Comparison of ENCODE assay signal across 1 cellular context in the genomic region with DNA sequence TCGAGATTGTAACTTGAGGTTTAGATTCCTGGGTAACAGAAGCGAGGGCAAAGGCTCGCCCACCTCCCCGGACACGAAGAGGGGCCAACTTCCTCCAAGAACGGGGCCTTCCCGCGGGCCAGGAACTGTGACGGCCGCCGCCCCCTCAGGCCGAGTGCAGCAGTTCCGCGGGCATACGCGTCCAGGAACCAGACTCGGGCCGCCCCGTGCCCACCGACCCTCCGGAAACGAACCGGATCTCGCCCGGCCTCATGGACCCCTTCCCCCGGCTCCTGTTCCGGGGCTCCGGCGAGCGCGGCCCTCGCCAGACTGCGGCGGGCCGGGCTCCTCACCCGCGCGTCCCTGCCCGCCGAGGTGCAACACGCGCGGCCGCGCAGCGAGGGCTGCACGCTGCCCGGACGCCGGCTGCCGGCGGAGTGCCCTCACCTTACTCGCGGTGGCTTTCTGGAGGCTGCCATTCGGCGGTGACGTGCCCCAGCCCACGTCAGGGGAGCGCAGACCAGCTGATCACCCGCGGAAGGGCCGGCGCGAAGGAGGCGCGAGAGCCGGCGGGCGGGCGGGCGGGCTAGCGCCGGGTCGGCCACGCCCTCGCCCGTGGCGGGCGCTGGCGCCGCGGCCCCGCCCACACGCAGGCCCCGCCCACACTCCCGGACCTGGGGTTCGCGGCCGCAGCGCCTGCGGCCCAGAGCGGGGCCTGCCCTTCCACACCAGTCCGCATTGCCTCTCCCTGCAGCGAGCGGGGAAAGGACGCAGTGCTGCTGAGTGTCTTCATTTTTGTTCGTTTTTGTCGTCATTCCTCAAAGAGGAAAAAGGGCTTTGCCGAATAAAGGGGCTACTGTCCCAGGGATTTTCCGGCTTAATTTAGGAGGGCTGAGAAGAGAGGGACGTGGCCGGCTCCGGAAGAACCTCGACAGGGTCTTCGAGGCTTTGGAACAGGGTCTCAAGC.
TF ChIP-seq lines count a peak whose summit lies in the region.

A gene (minus strand): TSS at position 536 of the 946 bp plus-strand sequence. CDS start 78 bp downstream, at position 458.

TF ChIP-seq in WTC11, 78 proteins besides CTCF, POLR2A, EP300 and RAD21 (continued from another document and continues in another):
- TF ChIP-seq, protein P1, sequence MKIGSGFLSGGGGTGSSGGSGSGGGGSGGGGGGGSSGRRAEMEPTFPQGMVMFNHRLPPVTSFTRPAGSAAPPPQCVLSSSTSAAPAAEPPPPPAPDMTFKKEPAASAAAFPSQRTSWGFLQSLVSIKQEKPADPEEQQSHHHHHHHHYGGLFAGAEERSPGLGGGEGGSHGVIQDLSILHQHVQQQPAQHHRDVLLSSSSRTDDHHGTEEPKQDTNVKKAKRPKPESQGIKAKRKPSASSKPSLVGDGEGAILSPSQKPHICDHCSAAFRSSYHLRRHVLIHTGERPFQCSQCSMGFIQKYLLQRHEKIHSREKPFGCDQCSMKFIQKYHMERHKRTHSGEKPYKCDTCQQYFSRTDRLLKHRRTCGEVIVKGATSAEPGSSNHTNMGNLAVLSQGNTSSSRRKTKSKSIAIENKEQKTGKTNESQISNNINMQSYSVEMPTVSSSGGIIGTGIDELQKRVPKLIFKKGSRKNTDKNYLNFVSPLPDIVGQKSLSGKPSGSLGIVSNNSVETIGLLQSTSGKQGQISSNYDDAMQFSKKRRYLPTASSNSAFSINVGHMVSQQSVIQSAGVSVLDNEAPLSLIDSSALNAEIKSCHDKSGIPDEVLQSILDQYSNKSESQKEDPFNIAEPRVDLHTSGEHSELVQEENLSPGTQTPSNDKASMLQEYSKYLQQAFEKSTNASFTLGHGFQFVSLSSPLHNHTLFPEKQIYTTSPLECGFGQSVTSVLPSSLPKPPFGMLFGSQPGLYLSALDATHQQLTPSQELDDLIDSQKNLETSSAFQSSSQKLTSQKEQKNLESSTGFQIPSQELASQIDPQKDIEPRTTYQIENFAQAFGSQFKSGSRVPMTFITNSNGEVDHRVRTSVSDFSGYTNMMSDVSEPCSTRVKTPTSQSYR (CRISPR knock-in tag; IDR thresholded peaks at IDR 0.05): no peak
- TF ChIP-seq, protein P2, sequence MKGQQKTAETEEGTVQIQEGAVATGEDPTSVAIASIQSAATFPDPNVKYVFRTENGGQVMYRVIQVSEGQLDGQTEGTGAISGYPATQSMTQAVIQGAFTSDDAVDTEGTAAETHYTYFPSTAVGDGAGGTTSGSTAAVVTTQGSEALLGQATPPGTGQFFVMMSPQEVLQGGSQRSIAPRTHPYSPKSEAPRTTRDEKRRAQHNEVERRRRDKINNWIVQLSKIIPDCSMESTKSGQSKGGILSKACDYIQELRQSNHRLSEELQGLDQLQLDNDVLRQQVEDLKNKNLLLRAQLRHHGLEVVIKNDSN (CRISPR knock-in tag; IDR thresholded peaks at IDR 0.05): no peak
- TF ChIP-seq, protein P3, sequence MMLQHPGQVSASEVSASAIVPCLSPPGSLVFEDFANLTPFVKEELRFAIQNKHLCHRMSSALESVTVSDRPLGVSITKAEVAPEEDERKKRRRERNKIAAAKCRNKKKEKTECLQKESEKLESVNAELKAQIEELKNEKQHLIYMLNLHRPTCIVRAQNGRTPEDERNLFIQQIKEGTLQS (CRISPR knock-in tag; conservative IDR thresholded peaks at IDR 0.05): no peak
- TF ChIP-seq, protein P4, sequence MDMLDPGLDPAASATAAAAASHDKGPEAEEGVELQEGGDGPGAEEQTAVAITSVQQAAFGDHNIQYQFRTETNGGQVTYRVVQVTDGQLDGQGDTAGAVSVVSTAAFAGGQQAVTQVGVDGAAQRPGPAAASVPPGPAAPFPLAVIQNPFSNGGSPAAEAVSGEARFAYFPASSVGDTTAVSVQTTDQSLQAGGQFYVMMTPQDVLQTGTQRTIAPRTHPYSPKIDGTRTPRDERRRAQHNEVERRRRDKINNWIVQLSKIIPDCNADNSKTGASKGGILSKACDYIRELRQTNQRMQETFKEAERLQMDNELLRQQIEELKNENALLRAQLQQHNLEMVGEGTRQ (CRISPR knock-in tag; IDR thresholded peaks at IDR 0.05): peak; percentile 72
- TF ChIP-seq, protein P5, sequence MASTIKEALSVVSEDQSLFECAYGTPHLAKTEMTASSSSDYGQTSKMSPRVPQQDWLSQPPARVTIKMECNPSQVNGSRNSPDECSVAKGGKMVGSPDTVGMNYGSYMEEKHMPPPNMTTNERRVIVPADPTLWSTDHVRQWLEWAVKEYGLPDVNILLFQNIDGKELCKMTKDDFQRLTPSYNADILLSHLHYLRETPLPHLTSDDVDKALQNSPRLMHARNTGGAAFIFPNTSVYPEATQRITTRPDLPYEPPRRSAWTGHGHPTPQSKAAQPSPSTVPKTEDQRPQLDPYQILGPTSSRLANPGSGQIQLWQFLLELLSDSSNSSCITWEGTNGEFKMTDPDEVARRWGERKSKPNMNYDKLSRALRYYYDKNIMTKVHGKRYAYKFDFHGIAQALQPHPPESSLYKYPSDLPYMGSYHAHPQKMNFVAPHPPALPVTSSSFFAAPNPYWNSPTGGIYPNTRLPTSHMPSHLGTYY (CRISPR knock-in tag; IDR thresholded peaks at IDR 0.05): no peak
- TF ChIP-seq, protein P6, sequence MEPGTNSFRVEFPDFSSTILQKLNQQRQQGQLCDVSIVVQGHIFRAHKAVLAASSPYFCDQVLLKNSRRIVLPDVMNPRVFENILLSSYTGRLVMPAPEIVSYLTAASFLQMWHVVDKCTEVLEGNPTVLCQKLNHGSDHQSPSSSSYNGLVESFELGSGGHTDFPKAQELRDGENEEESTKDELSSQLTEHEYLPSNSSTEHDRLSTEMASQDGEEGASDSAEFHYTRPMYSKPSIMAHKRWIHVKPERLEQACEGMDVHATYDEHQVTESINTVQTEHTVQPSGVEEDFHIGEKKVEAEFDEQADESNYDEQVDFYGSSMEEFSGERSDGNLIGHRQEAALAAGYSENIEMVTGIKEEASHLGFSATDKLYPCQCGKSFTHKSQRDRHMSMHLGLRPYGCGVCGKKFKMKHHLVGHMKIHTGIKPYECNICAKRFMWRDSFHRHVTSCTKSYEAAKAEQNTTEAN (CRISPR knock-in tag; IDR thresholded peaks at IDR 0.05): no peak
- TF ChIP-seq SP1 (CRISPR knock-in tag; conservative IDR thresholded peaks at IDR 0.05) (peak; percentile 95), SMAD4 (CRISPR knock-in tag; IDR thresholded peaks at IDR 0.05) (no peak), ATF1 (CRISPR knock-in tag; IDR thresholded peaks at IDR 0.05) (peak; percentile 62; the same call in 1 of the 2 replicates), FOXJ3 (CRISPR knock-in tag; IDR thresholded peaks at IDR 0.05; ENCODE audit: borderline replicate concordance) (no peak), CBFB (CRISPR knock-in tag; IDR thresholded peaks at IDR 0.05; ENCODE audit: low read depth) (0 out of 2 replicates have a peak, but pooled peaks have one; percentile 65), JAZF1 (CRISPR knock-in tag; IDR thresholded peaks at IDR 0.05) (no peak), IRF2 (CRISPR knock-in tag; IDR thresholded peaks at IDR 0.05; ENCODE audit: borderline replicate concordance, low read depth) (no peak), PRRX2 (CRISPR knock-in tag; IDR thresholded peaks at IDR 0.05) (no peak), ZNF423 (CRISPR knock-in tag; IDR thresholded peaks at IDR 0.05) (no peak), ZNF317 (CRISPR knock-in tag; IDR thresholded peaks at IDR 0.05; ENCODE audit: borderline replicate concordance, low read depth) (no peak), TCF7 (CRISPR knock-in tag; IDR thresholded peaks at IDR 0.05; ENCODE audit: low read depth) (0 out of 2 replicates have a peak, but pooled peaks have one; percentile 51), MXD4 (CRISPR knock-in tag; IDR thresholded peaks at IDR 0.05; ENCODE audit: borderline replicate concordance) (no peak)
- TF ChIP-seq, protein P7, sequence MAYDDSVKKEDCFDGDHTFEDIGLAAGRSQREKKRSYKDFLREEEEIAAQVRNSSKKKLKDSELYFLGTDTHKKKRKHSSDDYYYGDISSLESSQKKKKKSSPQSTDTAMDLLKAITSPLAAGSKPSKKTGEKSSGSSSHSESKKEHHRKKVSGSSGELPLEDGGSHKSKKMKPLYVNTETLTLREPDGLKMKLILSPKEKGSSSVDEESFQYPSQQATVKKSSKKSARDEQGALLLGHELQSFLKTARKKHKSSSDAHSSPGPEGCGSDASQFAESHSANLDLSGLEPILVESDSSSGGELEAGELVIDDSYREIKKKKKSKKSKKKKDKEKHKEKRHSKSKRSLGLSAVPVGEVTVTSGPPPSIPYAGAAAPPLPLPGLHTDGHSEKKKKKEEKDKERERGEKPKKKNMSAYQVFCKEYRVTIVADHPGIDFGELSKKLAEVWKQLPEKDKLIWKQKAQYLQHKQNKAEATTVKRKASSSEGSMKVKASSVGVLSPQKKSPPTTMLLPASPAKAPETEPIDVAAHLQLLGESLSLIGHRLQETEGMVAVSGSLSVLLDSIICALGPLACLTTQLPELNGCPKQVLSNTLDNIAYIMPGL (CRISPR knock-in tag; IDR thresholded peaks at IDR 0.05): peak; percentile 52; the same call in 1 of the 2 replicates
- TF ChIP-seq, protein P8, sequence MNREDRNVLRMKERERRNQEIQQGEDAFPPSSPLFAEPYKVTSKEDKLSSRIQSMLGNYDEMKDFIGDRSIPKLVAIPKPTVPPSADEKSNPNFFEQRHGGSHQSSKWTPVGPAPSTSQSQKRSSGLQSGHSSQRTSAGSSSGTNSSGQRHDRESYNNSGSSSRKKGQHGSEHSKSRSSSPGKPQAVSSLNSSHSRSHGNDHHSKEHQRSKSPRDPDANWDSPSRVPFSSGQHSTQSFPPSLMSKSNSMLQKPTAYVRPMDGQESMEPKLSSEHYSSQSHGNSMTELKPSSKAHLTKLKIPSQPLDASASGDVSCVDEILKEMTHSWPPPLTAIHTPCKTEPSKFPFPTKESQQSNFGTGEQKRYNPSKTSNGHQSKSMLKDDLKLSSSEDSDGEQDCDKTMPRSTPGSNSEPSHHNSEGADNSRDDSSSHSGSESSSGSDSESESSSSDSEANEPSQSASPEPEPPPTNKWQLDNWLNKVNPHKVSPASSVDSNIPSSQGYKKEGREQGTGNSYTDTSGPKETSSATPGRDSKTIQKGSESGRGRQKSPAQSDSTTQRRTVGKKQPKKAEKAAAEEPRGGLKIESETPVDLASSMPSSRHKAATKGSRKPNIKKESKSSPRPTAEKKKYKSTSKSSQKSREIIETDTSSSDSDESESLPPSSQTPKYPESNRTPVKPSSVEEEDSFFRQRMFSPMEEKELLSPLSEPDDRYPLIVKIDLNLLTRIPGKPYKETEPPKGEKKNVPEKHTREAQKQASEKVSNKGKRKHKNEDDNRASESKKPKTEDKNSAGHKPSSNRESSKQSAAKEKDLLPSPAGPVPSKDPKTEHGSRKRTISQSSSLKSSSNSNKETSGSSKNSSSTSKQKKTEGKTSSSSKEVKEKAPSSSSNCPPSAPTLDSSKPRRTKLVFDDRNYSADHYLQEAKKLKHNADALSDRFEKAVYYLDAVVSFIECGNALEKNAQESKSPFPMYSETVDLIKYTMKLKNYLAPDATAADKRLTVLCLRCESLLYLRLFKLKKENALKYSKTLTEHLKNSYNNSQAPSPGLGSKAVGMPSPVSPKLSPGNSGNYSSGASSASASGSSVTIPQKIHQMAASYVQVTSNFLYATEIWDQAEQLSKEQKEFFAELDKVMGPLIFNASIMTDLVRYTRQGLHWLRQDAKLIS (CRISPR knock-in tag; IDR thresholded peaks at IDR 0.05; ENCODE audit: borderline replicate concordance): no peak
- TF ChIP-seq, protein P9, sequence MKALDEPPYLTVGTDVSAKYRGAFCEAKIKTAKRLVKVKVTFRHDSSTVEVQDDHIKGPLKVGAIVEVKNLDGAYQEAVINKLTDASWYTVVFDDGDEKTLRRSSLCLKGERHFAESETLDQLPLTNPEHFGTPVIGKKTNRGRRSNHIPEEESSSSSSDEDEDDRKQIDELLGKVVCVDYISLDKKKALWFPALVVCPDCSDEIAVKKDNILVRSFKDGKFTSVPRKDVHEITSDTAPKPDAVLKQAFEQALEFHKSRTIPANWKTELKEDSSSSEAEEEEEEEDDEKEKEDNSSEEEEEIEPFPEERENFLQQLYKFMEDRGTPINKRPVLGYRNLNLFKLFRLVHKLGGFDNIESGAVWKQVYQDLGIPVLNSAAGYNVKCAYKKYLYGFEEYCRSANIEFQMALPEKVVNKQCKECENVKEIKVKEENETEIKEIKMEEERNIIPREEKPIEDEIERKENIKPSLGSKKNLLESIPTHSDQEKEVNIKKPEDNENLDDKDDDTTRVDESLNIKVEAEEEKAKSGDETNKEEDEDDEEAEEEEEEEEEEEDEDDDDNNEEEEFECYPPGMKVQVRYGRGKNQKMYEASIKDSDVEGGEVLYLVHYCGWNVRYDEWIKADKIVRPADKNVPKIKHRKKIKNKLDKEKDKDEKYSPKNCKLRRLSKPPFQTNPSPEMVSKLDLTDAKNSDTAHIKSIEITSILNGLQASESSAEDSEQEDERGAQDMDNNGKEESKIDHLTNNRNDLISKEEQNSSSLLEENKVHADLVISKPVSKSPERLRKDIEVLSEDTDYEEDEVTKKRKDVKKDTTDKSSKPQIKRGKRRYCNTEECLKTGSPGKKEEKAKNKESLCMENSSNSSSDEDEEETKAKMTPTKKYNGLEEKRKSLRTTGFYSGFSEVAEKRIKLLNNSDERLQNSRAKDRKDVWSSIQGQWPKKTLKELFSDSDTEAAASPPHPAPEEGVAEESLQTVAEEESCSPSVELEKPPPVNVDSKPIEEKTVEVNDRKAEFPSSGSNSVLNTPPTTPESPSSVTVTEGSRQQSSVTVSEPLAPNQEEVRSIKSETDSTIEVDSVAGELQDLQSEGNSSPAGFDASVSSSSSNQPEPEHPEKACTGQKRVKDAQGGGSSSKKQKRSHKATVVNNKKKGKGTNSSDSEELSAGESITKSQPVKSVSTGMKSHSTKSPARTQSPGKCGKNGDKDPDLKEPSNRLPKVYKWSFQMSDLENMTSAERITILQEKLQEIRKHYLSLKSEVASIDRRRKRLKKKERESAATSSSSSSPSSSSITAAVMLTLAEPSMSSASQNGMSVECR (CRISPR knock-in tag; IDR thresholded peaks at IDR 0.05; ENCODE audit: borderline replicate concordance): no peak
- TF ChIP-seq, protein P10, sequence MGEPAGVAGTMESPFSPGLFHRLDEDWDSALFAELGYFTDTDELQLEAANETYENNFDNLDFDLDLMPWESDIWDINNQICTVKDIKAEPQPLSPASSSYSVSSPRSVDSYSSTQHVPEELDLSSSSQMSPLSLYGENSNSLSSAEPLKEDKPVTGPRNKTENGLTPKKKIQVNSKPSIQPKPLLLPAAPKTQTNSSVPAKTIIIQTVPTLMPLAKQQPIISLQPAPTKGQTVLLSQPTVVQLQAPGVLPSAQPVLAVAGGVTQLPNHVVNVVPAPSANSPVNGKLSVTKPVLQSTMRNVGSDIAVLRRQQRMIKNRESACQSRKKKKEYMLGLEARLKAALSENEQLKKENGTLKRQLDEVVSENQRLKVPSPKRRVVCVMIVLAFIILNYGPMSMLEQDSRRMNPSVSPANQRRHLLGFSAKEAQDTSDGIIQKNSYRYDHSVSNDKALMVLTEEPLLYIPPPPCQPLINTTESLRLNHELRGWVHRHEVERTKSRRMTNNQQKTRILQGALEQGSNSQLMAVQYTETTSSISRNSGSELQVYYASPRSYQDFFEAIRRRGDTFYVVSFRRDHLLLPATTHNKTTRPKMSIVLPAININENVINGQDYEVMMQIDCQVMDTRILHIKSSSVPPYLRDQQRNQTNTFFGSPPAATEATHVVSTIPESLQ (CRISPR knock-in tag; IDR thresholded peaks at IDR 0.05): no peak
- TF ChIP-seq, protein P11, sequence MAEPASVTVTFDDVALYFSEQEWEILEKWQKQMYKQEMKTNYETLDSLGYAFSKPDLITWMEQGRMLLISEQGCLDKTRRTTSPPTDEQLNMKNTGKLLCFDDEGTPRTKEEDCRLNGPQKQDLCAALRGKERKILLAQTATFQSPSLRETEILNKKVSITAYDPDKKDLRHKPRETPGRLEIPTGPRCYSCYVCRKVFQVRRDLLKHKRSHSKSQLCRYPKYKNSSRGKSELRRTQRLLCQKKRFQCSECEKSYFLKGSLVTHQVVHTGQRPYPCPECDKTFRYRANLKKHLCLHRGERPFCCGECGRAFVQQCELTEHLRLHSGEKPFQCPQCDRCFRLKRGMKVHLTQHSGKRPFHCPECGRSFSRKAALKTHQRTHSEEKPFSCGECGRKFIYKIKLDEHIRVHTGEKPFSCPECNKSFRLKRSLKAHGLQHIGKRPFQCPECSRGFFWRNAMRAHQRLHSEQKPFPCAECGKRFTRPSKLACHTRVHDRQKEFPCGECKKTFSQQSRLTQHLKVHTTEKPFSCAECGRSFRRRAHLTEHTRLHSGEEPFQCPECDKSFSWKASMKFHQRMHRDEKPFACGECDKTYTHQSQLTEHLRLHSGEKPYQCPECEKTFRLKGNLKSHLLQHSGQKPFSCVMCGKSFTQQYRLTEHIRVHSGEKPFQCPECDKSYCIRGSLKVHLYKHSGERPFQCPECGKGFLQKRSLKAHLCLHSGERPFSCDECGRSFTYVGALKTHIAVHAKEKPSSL (CRISPR knock-in tag; conservative IDR thresholded peaks at IDR 0.05): no peak
